In genomic region chr11:61587541-61587941, GRCh38 we compare ENCODE assay signal across 8 cellular contexts. TPM values are rescaled to one million over a fixed set of nuclear protein-coding genes. Genes with fewer than 3 reads are reported as not detected.
A peak's percentile ranks its signal among the peaks of the same experiment; 100 is the strongest.
DNase-seq lines count a peak whose midpoint lies in the region; FAIRE-seq and TF ChIP-seq lines count a peak whose summit lies in the region.

No MANE protein-coding gene starts in this region.

- no peaks in the 10 kb centered on the region for H3K9me3 Mint-ChIP-seq in activated naive CD4-positive, alpha-beta T cell treated with anti-CD3 and anti-CD28 coated beads for 36 hours

- peaks cover 13% of the 10 kb centered on the region for H3K27me3 Mint-ChIP-seq in activated naive CD4-positive, alpha-beta T cell treated with anti-CD3 and anti-CD28 coated beads for 36 hours (ENCODE audit: low read depth)

- H3K4me3 ChIP-seq in adipocyte (ENCODE audit: low read length) (peak overlapping the region; percentile 64), iPS-11a (ENCODE audit: low read depth, low read length) (peak overlapping the region; percentile 38)

- H3K27me3 ChIP-seq in adipocyte (replicated peaks; ENCODE audit: control insufficient read depth, insufficient read depth, low read length) = peaks cover 9% of the 10 kb centered on the region

- FAIRE-seq in GM12891 (lab: Jason Lieb, UNC) = no peak

- peaks cover 12% of the 10 kb centered on the region for H3K4me1 Mint-ChIP-seq in activated naive CD4-positive, alpha-beta T cell treated with anti-CD3 and anti-CD28 coated beads for 36 hours (ENCODE audit: low read depth)

- DNase-seq in activated naive CD4-positive, alpha-beta T cell treated with Interleukin-2 at 50 U/mL for 16 hours = peak; percentile 36
- no peak for DNase-seq in activated naive CD4-positive, alpha-beta T cell treated with anti-CD3 and anti-CD28 coated beads for 36 hours
- DNase-seq in adipocyte (ENCODE audit: low read depth) (peak; percentile 71), HuH-7.5 (ENCODE audit: low spot score) (no peak), GM12891 (ENCODE audit: insufficient read length, low spot score) (no peak), NCI-H748 treated with DMSO at 0.1 percent for 48 hours (lab: John Stamatoyannopoulos, UW) (no peak)
- DNase-seq in stimulated activated CD4-positive, alpha-beta T cell treated with anti-CD3 and anti-CD28 coated beads, Interleukin-4, amount 100 ng/mL, for 4 hours = peak; percentile 26 to 36

- peaks cover 20% of the 10 kb centered on the region for H3K4me1 ChIP-seq in adipocyte (ENCODE audit: control insufficient read depth, insufficient read depth, low read length)

- no peak overlapping the region for H3K27ac Mint-ChIP-seq in activated naive CD4-positive, alpha-beta T cell treated with anti-CD3 and anti-CD28 coated beads for 36 hours

- intact Hi-C loops in activated naive CD4-positive, alpha-beta T cell treated with anti-CD3 and anti-CD28 coated beads for 36 hours (cut with micrococcal nuclease) = loop anchor here (5.0 kb wide), 1 partner anchor 40 kb away; no protein-coding TSS in a partner anchor

- no peak for TF ChIP-seq POLR2A in GM12891 (IDR thresholded peaks at IDR 0.05; ENCODE audit: low read depth, low read length)

- H3K4me3 Mint-ChIP-seq in activated naive CD4-positive, alpha-beta T cell treated with anti-CD3 and anti-CD28 coated beads for 36 hours = no peak overlapping the region

- CTCF ChIA-PET in activated naive CD4-positive, alpha-beta T cell treated with anti-CD3 and anti-CD28 coated beads for 36 hours (lab: Charles Lee) = interaction anchor here (1.4 to 2.0 kb wide), 2 partner anchors 20 to 51 kb away, joined by 3 to 8 read pairs; no protein-coding TSS in a partner anchor

- no peaks in the 10 kb centered on the region for H3K36me3 ChIP-seq in adipocyte (ENCODE audit: control insufficient read depth, insufficient read depth, low read length, severe bottlenecking)

- H3K9me3 ChIP-seq in adipocyte (ENCODE audit: control insufficient read depth, low read length) = no peaks in the 10 kb centered on the region

- H3K9ac ChIP-seq in adipocyte (ENCODE audit: low read length) = no peak overlapping the region

- H3K36me3 Mint-ChIP-seq in activated naive CD4-positive, alpha-beta T cell treated with anti-CD3 and anti-CD28 coated beads for 36 hours (ENCODE audit: low read depth) = no peaks in the 10 kb centered on the region

TF ChIP-seq in GM12891, 5 proteins besides CTCF, POLR2A, EP300 and RAD21:
- TF ChIP-seq PAX5 (IDR thresholded peaks at IDR 0.05; ENCODE audit: insufficient read depth, low read length, severe bottlenecking) (no peak), TAF1 (IDR thresholded peaks at IDR 0.05; ENCODE audit: low read depth, low read length) (no peak), POLR2AphosphoS5 (IDR thresholded peaks at IDR 0.05; ENCODE audit: low read depth, low read length) (no peak), SPI1 (IDR thresholded peaks at IDR 0.05; ENCODE audit: low read depth, low read length) (no peak), POU2F2 (IDR thresholded peaks at IDR 0.05; ENCODE audit: low read depth, low read length) (no peak)

RNA-seq across cellular contexts. Expression of gene SYT7, which starts 6.7 kb away (rescaled TPM):
- not detected for total RNA-seq in activated naive CD4-positive, alpha-beta T cell treated with anti-CD3 and anti-CD28 coated beads for 36 hours
- polyA plus RNA-seq in GM12891 (2012; ENCODE audit: low read depth, missing spikeins) = not detected

Comparison
In these comparisons a context has a peak if more than half of its experiments do, and no peak if none do; other contexts are left out.
1. DNase-seq: peak in activated naive CD4-positive, alpha-beta T cell treated with Interleukin-2 at 50 U/mL for 16 hours (single experiment), adipocyte (single experiment) and stimulated activated CD4-positive, alpha-beta T cell treated with anti-CD3 and anti-CD28 coated beads, Interleukin-4, amount 100 ng/mL, for 4 hours (2 of 2); none in activated naive CD4-positive, alpha-beta T cell treated with anti-CD3 and anti-CD28 coated beads for 36 hours (single experiment), HuH-7.5 (single experiment), GM12891 (single experiment) and NCI-H748 treated with DMSO at 0.1 percent for 48 hours (single experiment).